In the genomic region with DNA sequence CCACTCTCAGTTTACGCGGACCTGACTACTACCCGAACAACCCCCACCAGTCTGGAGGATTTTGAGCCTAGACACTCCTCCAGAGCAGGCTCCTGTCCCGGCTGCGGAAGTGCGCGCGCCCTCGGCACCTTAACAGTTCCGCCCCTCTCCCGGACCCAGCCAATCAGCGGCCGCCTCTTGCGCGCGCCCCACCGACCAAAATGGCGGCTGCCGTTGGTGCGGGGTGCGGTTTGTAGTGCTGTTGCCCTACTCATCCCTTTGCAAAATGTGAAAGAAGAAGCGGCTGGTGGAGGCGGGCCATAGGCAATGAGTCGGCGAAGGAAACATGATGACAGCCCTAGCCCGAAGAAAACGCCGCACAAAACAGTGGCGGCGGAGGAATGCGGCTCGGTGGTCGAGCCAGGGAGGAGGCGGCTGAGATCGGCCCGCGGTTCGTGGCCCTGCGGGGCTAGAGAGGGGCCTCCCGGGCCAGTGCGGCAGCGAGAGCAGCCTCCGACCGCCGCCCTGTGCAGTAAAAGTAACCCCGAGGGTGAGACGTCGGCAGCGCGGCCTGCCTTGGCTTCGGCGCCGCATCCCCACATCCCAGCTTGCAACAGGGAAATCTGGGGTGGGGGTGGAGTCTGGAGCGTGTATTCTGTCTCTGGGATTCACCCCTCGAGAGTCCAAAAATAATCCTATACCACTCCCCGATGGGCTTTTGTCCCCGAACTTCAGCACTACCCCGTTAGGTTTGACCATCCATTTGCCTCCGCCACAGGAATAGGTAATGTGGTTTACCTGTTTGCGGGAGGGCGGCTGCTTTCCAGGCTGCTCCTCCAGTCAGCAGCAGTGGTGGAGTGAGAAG, we compare ENCODE assay signal across 8 cellular contexts. TPM values are rescaled to one million over a fixed set of nuclear protein-coding genes. Genes with fewer than 3 reads are reported as not detected.
DNase-seq lines count a peak whose midpoint lies in the region; ATAC-seq lines count a peak whose summit lies in the region.

TSS of gene ETAA1 (plus strand) at position 191 of the 844 bp plus-strand sequence. CDS start at position 307, 116 bp downstream.

- H3K9me3 Mint-ChIP-seq in activated T-helper 17 cell treated with anti-CD3 and anti-CD28 coated beads, Interleukin-2, amount 50 U/mL, for 72 hours, result no peaks in the 10 kb centered on the region
- no peaks in the 10 kb centered on the region for H3K9me3 Mint-ChIP-seq in naive B cell
- no peaks in the 10 kb centered on the region for H3K9me3 Mint-ChIP-seq in stimulated activated memory B cell treated with anti-CD40 and anti-IgM and Interleukin-4, amounts not matched to agents 10 μg/mL and 1 μg/mL and 100 μg/mL, for 72 hours

- peak; percentile 70 for DNase-seq in DMS79 (lab: John Stamatoyannopoulos, UW)
- DNase-seq in Kasumi-1 (lab: John Stamatoyannopoulos, UW), result peak; percentile 88 to 89
- DNase-seq in RPMI7951 (ENCODE audit: low read depth), result peak; percentile 90
- peak; percentile 89 for DNase-seq in fibroblast of gingiva (ENCODE audit: low read depth)
- peak; percentile 94 for DNase-seq in naive B cell

- H3K4me1 Mint-ChIP-seq in activated T-helper 17 cell treated with anti-CD3 and anti-CD28 coated beads, Interleukin-2, amount 50 U/mL, for 72 hours, result peaks cover 5% of the 10 kb centered on the region
- peaks cover 6 to 20% (median 11%) of the 10 kb centered on the region in 3 donors for H3K4me1 Mint-ChIP-seq in naive B cell
- H3K4me1 Mint-ChIP-seq in stimulated activated memory B cell treated with anti-CD40 and anti-IgM and Interleukin-4, amounts not matched to agents 10 μg/mL and 1 μg/mL and 100 μg/mL, for 72 hours, result peaks cover 19% of the 10 kb centered on the region

- H3K27me3 Mint-ChIP-seq in activated T-helper 17 cell treated with anti-CD3 and anti-CD28 coated beads, Interleukin-2, amount 50 U/mL, for 72 hours, result no peaks in the 10 kb centered on the region
- H3K27me3 Mint-ChIP-seq in naive B cell, result no peaks in the 10 kb centered on the region
- H3K27me3 Mint-ChIP-seq in stimulated activated memory B cell treated with anti-CD40 and anti-IgM and Interleukin-4, amounts not matched to agents 10 μg/mL and 1 μg/mL and 100 μg/mL, for 72 hours, result no peaks in the 10 kb centered on the region

- H3K27ac Mint-ChIP-seq in activated T-helper 17 cell treated with anti-CD3 and anti-CD28 coated beads, Interleukin-2, amount 50 U/mL, for 72 hours, result peak within 1 kb of the TSS; percentile 95
- peak within 1 kb of the TSS; percentile 90 to 99 (median 96) for H3K27ac Mint-ChIP-seq in naive B cell
- peak within 1 kb of the TSS; percentile 94 for H3K27ac Mint-ChIP-seq in stimulated activated memory B cell treated with anti-CD40 and anti-IgM and Interleukin-4, amounts not matched to agents 10 μg/mL and 1 μg/mL and 100 μg/mL, for 72 hours

- ATAC-seq in GM21786 (IDR thresholded peaks at IDR 0.05; ENCODE audit: unreplicated experiment) (peak; percentile 99), naive B cell (ENCODE audit: low read depth in 2 of 2) (peak; percentile 96 to 98)
- peak; percentile 100 for ATAC-seq in activated T-helper 17 cell treated with anti-CD3 and anti-CD28 coated beads, Interleukin-2, amount 50 U/mL, for 72 hours (replicated peaks)
- ATAC-seq in stimulated activated memory B cell treated with anti-CD40 and anti-IgM and Interleukin-4, amounts not matched to agents 10 μg/mL and 1 μg/mL and 100 μg/mL, for 72 hours, result peak; percentile 100

- H3K36me3 Mint-ChIP-seq in activated T-helper 17 cell treated with anti-CD3 and anti-CD28 coated beads, Interleukin-2, amount 50 U/mL, for 72 hours (ENCODE audit: low read depth), result peaks cover 15% of the 10 kb centered on the region
- H3K36me3 Mint-ChIP-seq in naive B cell, result no peaks in the 10 kb centered on the region
- no peaks in the 10 kb centered on the region for H3K36me3 Mint-ChIP-seq in stimulated activated memory B cell treated with anti-CD40 and anti-IgM and Interleukin-4, amounts not matched to agents 10 μg/mL and 1 μg/mL and 100 μg/mL, for 72 hours

- H3K4me3 Mint-ChIP-seq in activated T-helper 17 cell treated with anti-CD3 and anti-CD28 coated beads, Interleukin-2, amount 50 U/mL, for 72 hours, result peak within 1 kb of the TSS; percentile 85
- peak within 1 kb of the TSS; percentile 91 to 100 (median 98) for H3K4me3 Mint-ChIP-seq in naive B cell
- peak within 1 kb of the TSS; percentile 93 for H3K4me3 Mint-ChIP-seq in stimulated activated memory B cell treated with anti-CD40 and anti-IgM and Interleukin-4, amounts not matched to agents 10 μg/mL and 1 μg/mL and 100 μg/mL, for 72 hours

RNA-seq across cellular contexts. Expression of gene ETAA1, which starts in this region (rescaled TPM):
- total RNA-seq in RPMI7951 (2014; rRNA removed; shearing (Covaris generic)), result 20.7 and 26.3 TPM in 2 replicates
- 10 to 100 TPM in 1 of 2 donors, 1 to 10 TPM in 1; 8.5 to 11.1 TPM for total RNA-seq in activated T-helper 17 cell treated with anti-CD3 and anti-CD28 coated beads, Interleukin-2, amount 50 U/mL, for 72 hours
- polyA plus RNA-seq in naive B cell (ENCODE audit: low read depth in 6 of 6), result 1 to 10 TPM; 1.6 to 7.4 (median 6.1) TPM

Comparison
In these comparisons a context has a peak if more than half of its experiments do, and no peak if none do; other contexts are left out.
1. Peak in every context shown above with its lines: DNase-seq and ATAC-seq.